ENCODE assay signal across 8 cellular contexts in genomic region chr2:190718652-190719526, GRCh38.
A peak's percentile ranks its signal among the peaks of the same experiment; 100 is the strongest.
DNase-seq lines count a peak whose midpoint lies in the region; ATAC-seq and TF ChIP-seq lines count a peak whose summit lies in the region.

No MANE protein-coding gene starts in this region.

- peaks cover 7% of the 10 kb centered on the region; the same call in 1 of the 2 replicates for H3K4me1 ChIP-seq in HAP-1

- no peaks in the 10 kb centered on the region for H3K27me3 ChIP-seq in HAP-1 (ENCODE audit: low read depth)

- peak overlapping the region; percentile 61 for H3K27ac Mint-ChIP-seq in activated B cell treated with CpG ODN at 0.5 μM for 24 hours

- CTCF ChIA-PET in activated B cell treated with CpG ODN at 0.5 μM for 24 hours (lab: Charles Lee), result interaction anchor here (0.8 kb wide), 1 partner anchor 39 kb away, joined by 3 read pairs; no protein-coding TSS in a partner anchor

- no peaks in the 10 kb centered on the region for H3K27me3 Mint-ChIP-seq in activated B cell treated with CpG ODN at 0.5 μM for 24 hours

- no peaks in the 10 kb centered on the region for H3K36me3 Mint-ChIP-seq in activated B cell treated with CpG ODN at 0.5 μM for 24 hours (ENCODE audit: low read depth)

- H3K4me3 ChIP-seq in fibroblast of villous mesenchyme (ENCODE audit: low read depth, low read length) (no peak overlapping the region), HAP-1 (no peak overlapping the region)

- no peak for TF ChIP-seq CTCF in activated B cell treated with CpG ODN at 0.5 μM for 24 hours (IDR thresholded peaks at IDR 0.05)
- TF ChIP-seq CTCF in fibroblast of villous mesenchyme (IDR thresholded peaks at IDR 0.05; ENCODE audit: insufficient read depth, low read depth, low read length), result no peak

- intact Hi-C loops in activated B cell treated with CpG ODN at 0.5 μM for 24 hours (cut with micrococcal nuclease), result loop anchor here (2.0 kb wide), 1 partner anchor 70 kb away; the partner anchor contains the start of gene NAB1

- no peaks in the 10 kb centered on the region for H3K9me3 ChIP-seq in HAP-1

- POLR2A ChIA-PET in activated B cell treated with CpG ODN at 0.5 μM for 24 hours (lab: Charles Lee), result no interaction called here

- H3K4me3 Mint-ChIP-seq in activated B cell treated with CpG ODN at 0.5 μM for 24 hours, result no peak overlapping the region

- peaks cover 14% of the 10 kb centered on the region for H3K4me1 Mint-ChIP-seq in activated B cell treated with CpG ODN at 0.5 μM for 24 hours

- ATAC-seq in GM19023 (IDR thresholded peaks at IDR 0.05; ENCODE audit: unreplicated experiment), result peak; percentile 69
- ATAC-seq in HG03097 (IDR thresholded peaks at IDR 0.05; ENCODE audit: low FRiP score, unreplicated experiment), result peak; percentile 65
- peak; percentile 89 for ATAC-seq in activated B cell treated with CpG ODN at 0.5 μM for 24 hours (ENCODE audit: low read depth)

- H3K9me3 Mint-ChIP-seq in activated B cell treated with CpG ODN at 0.5 μM for 24 hours, result no peaks in the 10 kb centered on the region

- DNase-seq in AG08395 (ENCODE audit: low spot score) (peak; percentile 50), activated B cell treated with CpG ODN at 0.5 μM for 24 hours (no peak), fibroblast of villous mesenchyme (ENCODE audit: low read depth) (peak; percentile 61), KBM-7 (no peak), HAP-1 (ENCODE audit: low spot score in 2 of 2) (no peak)
- DNase-seq in stimulated activated CD4-positive, alpha-beta T cell treated with anti-CD3 and anti-CD28 coated beads, Interleukin-1b, Interleukin-23, amount 100 ng/mL, for 4 hours (ENCODE audit: low read depth in 2 of 2), result peak; percentile 40 to 42

- H3K36me3 ChIP-seq in HAP-1 (replicated peaks), result no peaks in the 10 kb centered on the region

- in situ Hi-C loops in KBM-7 (cut with MboI; ENCODE audit: low pct_unique_long_range_greater_than_20kb, low sequenced_read_pairs), result no loop called here
- in situ Hi-C loops in HAP-1 (cut with MboI; ENCODE audit: low sequenced_read_pairs), result no loop called here

Comparison
In these comparisons a context has a peak if more than half of its experiments do, and no peak if none do; other contexts are left out.
1. DNase-seq: peak in AG08395 (single experiment), fibroblast of villous mesenchyme (single experiment) and stimulated activated CD4-positive, alpha-beta T cell treated with anti-CD3 and anti-CD28 coated beads, Interleukin-1b, Interleukin-23, amount 100 ng/mL, for 4 hours (2 of 2); none in activated B cell treated with CpG ODN at 0.5 μM for 24 hours (single experiment), KBM-7 (single experiment) and HAP-1 (0 of 2).
2. Peak in every context shown above with its lines, with median percentiles within 50 percentile points of each other: ATAC-seq.